ENCODE assay signal across 21 cellular contexts in genomic region chr18:69949538-69949936, GRCh38. TPM values are rescaled to one million over a fixed set of nuclear protein-coding genes. Genes with fewer than 3 reads are reported as not detected.
DNase-seq lines count a peak whose midpoint lies in the region; ATAC-seq and TF ChIP-seq lines count a peak whose summit lies in the region.
"Had no signal": no experiment of that assay in that cellular context is flagged by ENCODE, and none has a peak within 500 bp of the region (broad histone marks: within the 10 kb centered on the region; RNA-seq: fewer than 3 reads in every experiment).

No MANE protein-coding gene starts in this region.

- H3K79me2 ChIP-seq in fibroblast of lung (ENCODE audit: control insufficient read depth, insufficient read depth, low read length) = no peaks in the 10 kb centered on the region

- no peaks in the 10 kb centered on the region for H3K27me3 Mint-ChIP-seq in CD4-positive, alpha-beta memory T cell
- H3K27me3 Mint-ChIP-seq: IgD-negative memory B cell; stimulated activated naive CD8-positive, alpha-beta T cell treated with anti-CD3 and anti-CD28 coated beads, Interleukin-15, Interleukin-2, amounts not matched to agents 100 ng/mL and 50 ng/mL, for 24 hours had no signal

- no peaks in the 10 kb centered on the region for H3K9me3 Mint-ChIP-seq in CD4-positive, alpha-beta memory T cell

- H3K4me1 Mint-ChIP-seq in CD4-positive, alpha-beta memory T cell = peaks cover 22 to 40% (median 32%) of the 10 kb centered on the region in 4 donors

- no peaks in the 10 kb centered on the region for H3K36me3 ChIP-seq in CD4-positive, alpha-beta memory T cell (ENCODE audit: insufficient read depth, low read length)
- H3K36me3 ChIP-seq in fibroblast of lung (ENCODE audit: control insufficient read depth, insufficient read depth, low read length) = no peaks in the 10 kb centered on the region
- H3K36me3 ChIP-seq: BLaER1, gastroesophageal sphincter had no signal

- CTCF ChIA-PET in CD4-positive, alpha-beta memory T cell (lab: Charles Lee; ENCODE audit: partially characterized antibody) = no interaction called here

- peaks cover 98% of the 10 kb centered on the region for H3K4me1 ChIP-seq in CD4-positive, alpha-beta memory T cell (ENCODE audit: insufficient read depth, low read length)
- H3K4me1 ChIP-seq in fibroblast of lung (ENCODE audit: control insufficient read depth, extremely low read depth, insufficient read depth, low read length) = peaks cover 2% of the 10 kb centered on the region
- H3K4me1 ChIP-seq: BLaER1, gastroesophageal sphincter had no signal

- no peaks in the 10 kb centered on the region for H3K27me3 ChIP-seq in CD4-positive, alpha-beta memory T cell (ENCODE audit: insufficient read depth, low read length)
- no peaks in the 10 kb centered on the region for H3K27me3 ChIP-seq in fibroblast of lung (ENCODE audit: control insufficient read depth, insufficient read depth, low read length)
- H3K27me3 ChIP-seq: BLaER1, gastroesophageal sphincter had no signal

- H3K27ac Mint-ChIP-seq in CD4-positive, alpha-beta memory T cell = no peak overlapping the region
- H3K27ac Mint-ChIP-seq: IgD-negative memory B cell; nephron; stimulated activated naive CD8-positive, alpha-beta T cell treated with anti-CD3 and anti-CD28 coated beads, Interleukin-15, Interleukin-2, amounts not matched to agents 100 ng/mL and 50 ng/mL, for 24 hours had no signal

- H3K4me3 ChIP-seq in CD4-positive, alpha-beta memory T cell (ENCODE audit: low read length in 2 of 2) = peak overlapping the region in 1 of 2 donors; percentile 13
- no peak overlapping the region for H3K4me3 ChIP-seq in fibroblast of lung (replicated peaks in 1 of 4; ENCODE audit: control extremely low read depth in 1 of 4, insufficient read depth in 1 of 4, low read depth in 3 of 4, low read length in 4 of 4)
- H3K4me3 ChIP-seq: BLaER1, gastroesophageal sphincter had no signal

- DNase-seq in CD4-positive, alpha-beta memory T cell = no peak
- DNase-seq in fibroblast of lung (ENCODE audit: low read depth in 2 of 2) = no peak
- no peak for DNase-seq in effector CD8-positive, alpha-beta T cell (lab: John Stamatoyannopoulos, UW)
- no peak for DNase-seq in substantia nigra (lab: John Stamatoyannopoulos, UW)
- DNase-seq: activated CD4-positive, alpha-beta T cell treated with anti-CD3 and anti-CD28 coated beads, Interleukin-2, amount 50 U/mL, for 1 hour; activated effector memory CD4-positive, alpha-beta T cell treated with Interleukin-2 at 50 U/mL for 16 hours; GDM1; NCI-H1694; OCI-M1; SHP77 treated with DMSO at 0.1 percent for 48 hours had no signal

- H3K9me3 ChIP-seq in CD4-positive, alpha-beta memory T cell (ENCODE audit: control insufficient read depth in 1 of 2, low read length in 2 of 2) = no peaks in the 10 kb centered on the region
- no peaks in the 10 kb centered on the region for H3K9me3 ChIP-seq in fibroblast of lung (ENCODE audit: control insufficient read depth, insufficient read depth, low read depth, low read length)
- H3K9me3 ChIP-seq: BLaER1, gastroesophageal sphincter had no signal

- H3K9ac ChIP-seq in fibroblast of lung (ENCODE audit: insufficient read depth, low read length) = no peak overlapping the region
- H3K9ac ChIP-seq: BLaER1 had no signal

- TF ChIP-seq CTCF in fibroblast of lung (conservative IDR thresholded peaks at IDR 0.05 in 1 of 2, IDR thresholded peaks at IDR 0.05 in 1 of 2; ENCODE audit: low read depth in 1 of 2, low read length in 2 of 2) = no peak

- peak; percentile 8 for ATAC-seq in GM19023 (IDR thresholded peaks at IDR 0.05; ENCODE audit: unreplicated experiment)
- ATAC-seq in HG03025 (IDR thresholded peaks at IDR 0.05; ENCODE audit: low FRiP score, unreplicated experiment) = peak; percentile 8
- ATAC-seq in GM19395 (IDR thresholded peaks at IDR 0.05; ENCODE audit: unreplicated experiment) = no peak
- ATAC-seq in HG02981 (IDR thresholded peaks at IDR 0.05; ENCODE audit: unreplicated experiment) = no peak
- ATAC-seq: esophagus mucosa had no signal

- intact Hi-C loops in CD4-positive, alpha-beta memory T cell (cut with micrococcal nuclease) = no loop called here

- H3K27ac ChIP-seq in CD4-positive, alpha-beta memory T cell (ENCODE audit: low read depth, low read length) = peak overlapping the region; percentile 60
- H3K27ac ChIP-seq in fibroblast of lung (ENCODE audit: insufficient read depth, low read length) = no peak overlapping the region
- no peak overlapping the region for H3K27ac ChIP-seq in substantia nigra (ENCODE audit: low read depth, low read length, poor library complexity, severe bottlenecking)
- H3K27ac ChIP-seq: BLaER1, gastroesophageal sphincter, HL-60 had no signal

- POLR2A ChIA-PET in CD4-positive, alpha-beta memory T cell (lab: Charles Lee; ENCODE audit: partially characterized antibody) = no interaction called here

- no peaks in the 10 kb centered on the region for H4K20me1 ChIP-seq in fibroblast of lung (ENCODE audit: control insufficient read depth, extremely low read depth, insufficient read depth, low read length)
- H4K20me1 ChIP-seq: BLaER1 had no signal

- peaks cover 24 to 28% of the 10 kb centered on the region in 2 donors for H3K36me3 Mint-ChIP-seq in CD4-positive, alpha-beta memory T cell

- no peak overlapping the region for H3K4me3 Mint-ChIP-seq in CD4-positive, alpha-beta memory T cell
- H3K4me3 Mint-ChIP-seq: IgD-negative memory B cell; nephron; stimulated activated naive CD8-positive, alpha-beta T cell treated with anti-CD3 and anti-CD28 coated beads, Interleukin-15, Interleukin-2, amounts not matched to agents 100 ng/mL and 50 ng/mL, for 24 hours had no signal

- H2AFZ ChIP-seq in fibroblast of lung (ENCODE audit: low read length) = peak overlapping the region; percentile 52

- peak overlapping the region; percentile 28 for H3K4me2 ChIP-seq in fibroblast of lung (ENCODE audit: extremely low read depth, insufficient read depth, low read length)
- H3K4me2 ChIP-seq: BLaER1 had no signal

RNA-seq across cellular contexts. Expression of gene CD226, which starts 1.9 kb away (rescaled TPM):
- 10 to 100 TPM; 94.6 to 95.7 TPM for total RNA-seq in CD4-positive, alpha-beta memory T cell
- polyA plus RNA-seq in CD4-positive, alpha-beta memory T cell = 10 to 100 TPM; 67.2 to 73.1 TPM
- total RNA-seq in fibroblast of lung = 0.33 and 0.51 TPM in 2 replicates
- polyA plus RNA-seq in fibroblast of lung = 0.15 and 0.42 TPM in 2 replicates
- 0.13 and 0.15 TPM in 2 replicates for polyA plus RNA-seq in fibroblast of lung (2012)
- polyA minus RNA-seq in fibroblast of lung (ENCODE audit: low replicate concordance) = 0.44 and 5.9 TPM in 2 replicates

Comparison
In these comparisons a context has a peak if more than half of its experiments do, and no peak if none do; other contexts are left out.
1. ATAC-seq: peak in GM19023 (single experiment) and HG03025 (single experiment); none in GM19395 (single experiment) and HG02981 (single experiment).
2. RNA of gene CD226, which starts 1.9 kb away (total RNA-seq): 94.6 to 95.7 TPM in CD4-positive, alpha-beta memory T cell; 0.33 to 0.51 TPM in fibroblast of lung; every median in the first group is over 10 times any median in the second.